28 cellular contexts compared by ENCODE assay signal in genomic region chr3:94032187-94032586, GRCh38. TPM values are rescaled to one million over a fixed set of nuclear protein-coding genes. Genes with fewer than 3 reads are reported as not detected.
"Had no signal": no experiment of that assay in that cellular context is flagged by ENCODE, and none has a peak within 500 bp of the region (broad histone marks: within the 10 kb centered on the region; RNA-seq: fewer than 3 reads in every experiment).

No MANE protein-coding gene starts in this region.

- H3K27me3 ChIP-seq: body of pancreas, cardiac muscle cell, gastrocnemius medialis, heart right ventricle, neutrophil, ovary, upper lobe of left lung had no signal

- H3K4me3 ChIP-seq: body of pancreas, cardiac muscle cell, gastrocnemius medialis, heart right ventricle, ovary, prostate gland, thoracic aorta, upper lobe of left lung had no signal

- H3K9me3 Mint-ChIP-seq: activated T-cell treated with anti-CD3 and anti-CD28 coated beads, Interleukin-2, amount 50 U/mL, for 24 hours; activated T-helper 2 cell treated with anti-CD3 and anti-CD28 coated beads, Interferon-gamma antibody, Interleukin-2, Interleukin-4, amounts not matched to agents 10 μg/mL and 5 μg/mL and 100 μg/mL, durations not matched to agents 14 hours and 24 hours and 36 hours; memory B cell; nephron; T-cell; T-helper 2 cell treated with Interferon-gamma antibody and Interleukin-4, amounts not matched to agents 5 μg/mL and 100 μg/mL, for 36 hours had no signal

- H3K27me3 Mint-ChIP-seq: activated naive CD8-positive, alpha-beta T cell; activated T-cell treated with anti-CD3 and anti-CD28 coated beads, Interleukin-2, amount 50 U/mL, for 24 hours; memory B cell; T-cell had no signal

- H3K36me3 ChIP-seq: cardiac muscle cell, gastrocnemius medialis, neutrophil, ovary, prostate gland, thoracic aorta, upper lobe of left lung had no signal

- ATAC-seq: activated CD4-positive, CD25-positive, alpha-beta regulatory T cell treated with anti-CD3 and anti-CD28 coated beads, Interleukin-2, amount 50 U/mL, for 24 hours; body of pancreas; gastrocnemius medialis; heart right ventricle; left colon; T-cell had no signal

- H3K36me3 Mint-ChIP-seq: memory B cell had no signal

- H3K4me1 Mint-ChIP-seq: memory B cell, nephron, T-cell had no signal

- H3K9me3 ChIP-seq: body of pancreas, gastrocnemius medialis, heart right ventricle, neutrophil, ovary, prostate gland, thoracic aorta, upper lobe of left lung had no signal

- H3K4me3 Mint-ChIP-seq: activated naive CD8-positive, alpha-beta T cell; activated T-cell treated with anti-CD3 and anti-CD28 coated beads, Interleukin-2, amount 50 U/mL, for 24 hours; memory B cell; nephron; T-cell; T-helper 2 cell treated with Interferon-gamma antibody and Interleukin-4, amounts not matched to agents 5 μg/mL and 100 μg/mL, for 36 hours had no signal

- H3K4me1 ChIP-seq: body of pancreas, gastrocnemius medialis, prostate gland, upper lobe of left lung had no signal

- DNase-seq: activated CD4-positive, alpha-beta T cell treated with anti-CD3 and anti-CD28 coated beads, Interleukin-2, amount 50 U/mL, for 1 hour; activated naive CD4-positive, alpha-beta T cell; activated T-cell treated with anti-CD3 and anti-CD28 coated beads, Interleukin-2, amount 50 U/mL, for 24 hours; amniotic stem cell; body of pancreas; gastrocnemius medialis; heart right ventricle; left colon; ovary; stimulated activated CD4-positive, alpha-beta T cell treated with anti-CD3 and anti-CD28 coated beads, Interleukin-4, amount 100 ng/mL, for 24 hours; stimulated activated naive CD4-positive, alpha-beta T cell treated with Interleukin-2 at 50 U/mL for 16 hours; T-cell had no signal

- H3K27ac Mint-ChIP-seq: activated naive CD8-positive, alpha-beta T cell; activated T-cell treated with anti-CD3 and anti-CD28 coated beads, Interleukin-2, amount 50 U/mL, for 24 hours; activated T-helper 2 cell treated with anti-CD3 and anti-CD28 coated beads, Interferon-gamma antibody, Interleukin-2, Interleukin-4, amounts not matched to agents 10 μg/mL and 5 μg/mL and 100 μg/mL, durations not matched to agents 14 hours and 24 hours and 36 hours; memory B cell; nephron; T-cell; T-helper 2 cell treated with Interferon-gamma antibody and Interleukin-4, amounts not matched to agents 5 μg/mL and 100 μg/mL, for 36 hours had no signal

- H3K27ac ChIP-seq: body of pancreas, cardiac muscle cell, epithelial cell of prostate, gastrocnemius medialis, heart right ventricle, neutrophil, ovary, prostate gland, thoracic aorta, upper lobe of left lung, VCaP had no signal

RNA-seq across cellular contexts. Expression of gene STX19, which starts 3.8 kb away (rescaled TPM):
- total RNA-seq: activated T-helper 2 cell treated with anti-CD3 and anti-CD28 coated beads, Interferon-gamma antibody, Interleukin-2, Interleukin-4, amounts not matched to agents 10 μg/mL and 5 μg/mL and 100 μg/mL, durations not matched to agents 14 hours and 24 hours and 36 hours; cardiac muscle cell; cerebellum; gastrocnemius medialis; mononuclear cell; myocyte; T-cell; thoracic aorta had no signal
- polyA plus RNA-seq: cardiac muscle cell, ovary had no signal
